ENCODE assay signal across 9 cellular contexts in genomic region chr7:91093181-91093580, GRCh38.
"Had no signal": no experiment of that assay in that cellular context is flagged by ENCODE, and none has a peak within 500 bp of the region (broad histone marks: within the 10 kb centered on the region; RNA-seq: fewer than 3 reads in every experiment).

No MANE protein-coding gene starts in this region.

- H3K4me3 ChIP-seq: GM23248, HAP-1 had no signal

- H2AFZ ChIP-seq: GM23248 had no signal

- H3K36me3 ChIP-seq: HAP-1 had no signal

- ATAC-seq: HCT116, HepG2 had no signal

- H3K9me3 ChIP-seq: HAP-1 had no signal

- FAIRE-seq: HepG2 had no signal

- H3K9ac ChIP-seq: GM23248 had no signal

- DNase-seq: GM23248, GOT3, H7, HFFc6, KG1 had no signal

- H3K27ac ChIP-seq: GM23248, HL-60 had no signal
